ENCODE assay signal across 8 cellular contexts in the genomic region with DNA sequence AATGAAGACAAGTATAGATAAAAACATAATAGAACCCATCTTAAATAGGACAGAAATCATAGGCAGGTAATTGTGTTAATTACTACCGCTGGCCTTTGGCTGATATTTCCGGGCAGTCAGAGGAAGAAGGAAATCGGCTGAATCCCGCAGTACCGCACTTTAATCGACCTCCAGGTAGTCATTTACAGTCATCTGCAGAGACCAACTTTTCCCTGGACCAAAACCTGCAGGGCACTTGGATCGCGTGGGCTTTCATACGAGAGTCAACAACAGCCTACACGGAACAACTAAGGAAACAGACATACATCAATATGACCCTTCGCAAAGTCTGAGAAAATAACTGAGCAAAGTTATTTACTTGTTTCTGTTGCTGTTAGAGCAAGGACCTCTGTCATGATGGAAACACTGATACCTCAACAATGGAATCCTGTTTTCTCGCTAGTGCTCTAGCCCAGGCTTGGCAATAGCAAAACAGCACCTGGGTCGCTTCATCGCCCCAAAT. TPM values are rescaled to one million over a fixed set of nuclear protein-coding genes. Genes with fewer than 3 reads are reported as not detected.
DNase-seq lines count a peak whose midpoint lies in the region; ATAC-seq and TF ChIP-seq lines count a peak whose summit lies in the region.

No MANE protein-coding gene starts in this region.

- H2AFZ ChIP-seq in fibroblast of lung (ENCODE audit: low read length) = peak overlapping the region; percentile 75

- DNase-seq in AG09309 (ENCODE audit: low read depth) (no peak), UCSD-AML1 (lab: John Stamatoyannopoulos, UW; ENCODE audit: unreplicated experiment) (peak; percentile 37), fibroblast of lung (ENCODE audit: low read depth in 2 of 2) (no peak), ovary (peak in 1 of 5 donors; percentile 22)
- DNase-seq in stimulated activated CD4-positive, alpha-beta T cell treated with anti-CD3 and anti-CD28 coated beads, Interleukin-2, amount 100 ng/mL, for 48 hours = no peak

- H3K27ac ChIP-seq in fibroblast of lung (ENCODE audit: insufficient read depth, low read length) (peak overlapping the region; percentile 58), ovary (peak overlapping the region; percentile 88 to 94)

- H3K27me3 ChIP-seq in fibroblast of lung (ENCODE audit: control insufficient read depth, insufficient read depth, low read length) = no peaks in the 10 kb centered on the region
- no peaks in the 10 kb centered on the region for H3K27me3 ChIP-seq in ovary

- intact Hi-C loops in ovary (cut with DNase I) = loop anchor here in 2 of 4 donors (5.0 kb wide), 1 partner anchor 54 kb away; a partner anchor contains a TSS

- no peak for TF ChIP-seq EP300 in ovary (IDR thresholded peaks at IDR 0.05)

- H3K4me3 ChIP-seq in AG09309 (ENCODE audit: control insufficient read depth, low read depth, low read length) (peak overlapping the region; percentile 91), fibroblast of lung (replicated peaks in 1 of 4; ENCODE audit: control extremely low read depth in 1 of 4, insufficient read depth in 1 of 4, low read depth in 3 of 4, low read length in 4 of 4) (peak overlapping the region; percentile 58 to 96 (median 76)), ovary (peak overlapping the region; percentile 69)

- H3K4me2 ChIP-seq in fibroblast of lung (ENCODE audit: extremely low read depth, insufficient read depth, low read length) = peak overlapping the region; percentile 97

- WGBS in ovary, 3 donors = 1 to 2% (median 1%) methylated on average over 14 of the region's 14 CpGs

- no peak for TF ChIP-seq POLR2A in ovary (IDR thresholded peaks at IDR 0.05)

- peaks cover 4% of the 10 kb centered on the region for H3K36me3 ChIP-seq in fibroblast of lung (ENCODE audit: control insufficient read depth, insufficient read depth, low read length)
- H3K36me3 ChIP-seq in ovary = no peaks in the 10 kb centered on the region

- H3K9me3 ChIP-seq in fibroblast of lung (ENCODE audit: control insufficient read depth, insufficient read depth, low read depth, low read length) = no peaks in the 10 kb centered on the region
- no peaks in the 10 kb centered on the region for H3K9me3 ChIP-seq in ovary

- peaks cover 25% of the 10 kb centered on the region for H3K79me2 ChIP-seq in fibroblast of lung (ENCODE audit: control insufficient read depth, insufficient read depth, low read length)

- H4K20me1 ChIP-seq in fibroblast of lung (ENCODE audit: control insufficient read depth, extremely low read depth, insufficient read depth, low read length) = no peaks in the 10 kb centered on the region

- H3K4me1 ChIP-seq in fibroblast of lung (ENCODE audit: control insufficient read depth, extremely low read depth, insufficient read depth, low read length) = no peaks in the 10 kb centered on the region
- peaks cover 1% of the 10 kb centered on the region for H3K4me1 ChIP-seq in ovary (ENCODE audit: insufficient read depth)

- peak overlapping the region; percentile 54 for H3K9ac ChIP-seq in fibroblast of lung (ENCODE audit: insufficient read depth, low read length)

- TF ChIP-seq CTCF in AG09309 (IDR thresholded peaks at IDR 0.05; ENCODE audit: control insufficient read depth, insufficient read depth, low read depth, low read length, missing control alignments) (no peak), fibroblast of lung (conservative IDR thresholded peaks at IDR 0.05 in 1 of 2, IDR thresholded peaks at IDR 0.05 in 1 of 2; ENCODE audit: low read depth in 1 of 2, low read length in 2 of 2) (no peak), ovary (IDR thresholded peaks at IDR 0.05) (no peak)

- ATAC-seq in GM19351 (IDR thresholded peaks at IDR 0.05; ENCODE audit: unreplicated experiment) (peak; percentile 0), GM18520 (IDR thresholded peaks at IDR 0.05; ENCODE audit: unreplicated experiment) (no peak), HG02981 (IDR thresholded peaks at IDR 0.05; ENCODE audit: unreplicated experiment) (no peak)

RNA-seq across cellular contexts. Expression of a gene that starts 0.7 kb away (rescaled TPM):
- 4.9 and 12.4 TPM in 2 replicates for total RNA-seq in fibroblast of lung
- 2.2 and 2.5 TPM in 2 replicates for polyA plus RNA-seq in fibroblast of lung
- polyA plus RNA-seq in fibroblast of lung (2012) = 2.9 and 3.7 TPM in 2 replicates
- polyA minus RNA-seq in fibroblast of lung (ENCODE audit: low replicate concordance) = 7.9 TPM in 1 of 2 replicates, not detected in the other
- total RNA-seq in ovary = 10 to 100 TPM in 1 of 7 donors, 1 to 10 TPM in 6; 5.1 to 11.9 (median 8.3) TPM
- 1 to 10 TPM; 4.2 to 4.4 TPM for polyA plus RNA-seq in ovary

RNA-seq across cellular contexts. Expression of a gene that starts 1.0 kb away (rescaled TPM):
- total RNA-seq in fibroblast of lung (42.1 and 55.0 TPM in 2 replicates), ovary (10 to 100 TPM; 18.9 to 43.1 (median 28.5) TPM)
- polyA plus RNA-seq in fibroblast of lung (34.1 and 37.9 TPM in 2 replicates), ovary (10 to 100 TPM; 17.3 to 25.7 TPM)
- 21.3 and 25.1 TPM in 2 replicates for polyA plus RNA-seq in fibroblast of lung (2012)
- 2.8 and 7.9 TPM in 2 replicates for polyA minus RNA-seq in fibroblast of lung (ENCODE audit: low replicate concordance)

RNA-seq across cellular contexts. Expression of a gene that starts 54.4 kb away (rescaled TPM):
- total RNA-seq in fibroblast of lung (49.1 and 57.6 TPM in 2 replicates), ovary (10 to 100 TPM; 12.6 to 21.0 (median 17.5) TPM)
- polyA plus RNA-seq in fibroblast of lung (17.4 and 21.3 TPM in 2 replicates), ovary (10 to 100 TPM in 1 of 2 donors, 1 to 10 TPM in 1; 8.9 to 12.1 TPM)
- 13.6 and 17.6 TPM in 2 replicates for polyA plus RNA-seq in fibroblast of lung (2012)
- 0.59 and 1.5 TPM in 2 replicates for polyA minus RNA-seq in fibroblast of lung (ENCODE audit: low replicate concordance)
